ENCODE assay signal across 8 cellular contexts in the genomic region with DNA sequence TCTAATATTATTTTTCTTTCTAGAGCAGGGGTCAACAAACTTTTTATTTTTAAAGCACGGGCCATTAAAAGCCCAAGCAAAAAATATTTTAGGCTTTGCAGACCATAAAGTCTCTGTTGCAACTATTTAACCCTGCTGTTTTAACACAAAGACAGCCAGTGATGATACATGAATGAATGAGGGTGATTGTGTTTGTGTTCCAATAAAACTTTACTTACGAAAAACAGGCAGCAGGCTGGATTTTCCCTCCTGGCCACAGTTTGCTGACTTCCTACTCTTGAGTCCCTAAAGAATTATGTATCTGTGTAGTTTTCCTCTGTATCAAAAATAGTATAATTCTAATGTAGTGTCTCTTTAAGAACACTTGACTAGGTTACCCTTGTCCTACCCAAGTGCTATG.
"Had no signal": no experiment of that assay in that cellular context is flagged by ENCODE, and none has a peak within 500 bp of the region (broad histone marks: within the 10 kb centered on the region; RNA-seq: fewer than 3 reads in every experiment).

No MANE protein-coding gene starts in this region.

- H3K27ac Mint-ChIP-seq: GM23338, HFFc6, IgD-negative memory B cell had no signal

- DNase-seq: HFFc6, KBM-7 had no signal

- H3K4me3 Mint-ChIP-seq: GM23338, HFFc6, IgD-negative memory B cell had no signal

- H3K27me3 Mint-ChIP-seq: IgD-negative memory B cell had no signal

- H3K9me3 Mint-ChIP-seq: GM23338 had no signal

- H3K36me3 Mint-ChIP-seq: IgD-negative memory B cell had no signal

- ATAC-seq: GM23338, HCT116, HepG2 had no signal

- FAIRE-seq: H1, H54, HepG2 had no signal
